14 cellular contexts compared by ENCODE assay signal in genomic region chrX:146224442-146224841, GRCh38.
DNase-seq lines count a peak whose midpoint lies in the region; ATAC-seq and TF ChIP-seq lines count a peak whose summit lies in the region.
"Had no signal": no experiment of that assay in that cellular context is flagged by ENCODE, and none has a peak within 500 bp of the region (broad histone marks: within the 10 kb centered on the region; RNA-seq: fewer than 3 reads in every experiment).

No MANE protein-coding gene starts in this region.

- TF ChIP-seq CTCF in MCF 10A (IDR thresholded peaks at IDR 0.05; ENCODE audit: unreplicated experiment) (peak; percentile 49), mammary epithelial cell (conservative IDR thresholded peaks at IDR 0.05 in 1 of 2, IDR thresholded peaks at IDR 0.05 in 1 of 2; ENCODE audit: extremely low read depth in 1 of 2, insufficient read depth in 1 of 2, low read depth in 1 of 2, low read length in 2 of 2) (peak in 1 of 2 donors; percentile 26), chondrocyte (IDR thresholded peaks at IDR 0.05) (peak; percentile 19), type B pancreatic cell (conservative IDR thresholded peaks at IDR 0.05) (peak; percentile 61), left lung (IDR thresholded peaks at IDR 0.05) (peak in 1 of 2 donors; percentile 17)

- H3K36me3 ChIP-seq in mammary epithelial cell (ENCODE audit: insufficient read depth, low read length) (no peaks in the 10 kb centered on the region), left lung (no peaks in the 10 kb centered on the region)
- H3K36me3 ChIP-seq: MG63, SJCRH30 had no signal

- no peak overlapping the region for H3K27ac Mint-ChIP-seq in MCF 10A (ENCODE audit: low read depth, unreplicated experiment)
- H3K27ac Mint-ChIP-seq in chondrocyte (ENCODE audit: unreplicated experiment): no peak overlapping the region
- no peak overlapping the region for H3K27ac Mint-ChIP-seq in type B pancreatic cell
- H3K27ac Mint-ChIP-seq: effector memory CD8-positive, alpha-beta T cell; stimulated activated effector memory CD8-positive, alpha-beta T cell treated with anti-CD3 and anti-CD28 coated beads, Interleukin-12 subunit alpha, Interleukin-12 subunit beta, amount 100 ng/mL, for 72 hours had no signal

- H3K27me3 Mint-ChIP-seq in MCF 10A (ENCODE audit: insufficient read depth, unreplicated experiment) (no peaks in the 10 kb centered on the region), chondrocyte (ENCODE audit: low read depth) (no peaks in the 10 kb centered on the region), type B pancreatic cell (no peaks in the 10 kb centered on the region)
- H3K27me3 Mint-ChIP-seq: effector memory CD8-positive, alpha-beta T cell had no signal

- CTCF ChIA-PET in MCF 10A (lab: Yijun Ruan, JAX): interaction anchor here (0.5 to 2.4 kb wide), 15 partner anchors 9 to 1010 kb away, joined by 3 to 18 read pairs (median 4); no protein-coding TSS in a partner anchor
- CTCF ChIA-PET in mammary epithelial cell (lab: Charles Lee; ENCODE audit: low non-redundant PET): no interaction called here

- H3K4me1 Mint-ChIP-seq in MCF 10A (ENCODE audit: insufficient read depth, unreplicated experiment) (no peaks in the 10 kb centered on the region), chondrocyte (ENCODE audit: low read depth) (no peaks in the 10 kb centered on the region), type B pancreatic cell (ENCODE audit: unreplicated experiment) (no peaks in the 10 kb centered on the region)
- H3K4me1 Mint-ChIP-seq: stimulated activated effector memory CD8-positive, alpha-beta T cell treated with anti-CD3 and anti-CD28 coated beads, Interleukin-12 subunit alpha, Interleukin-12 subunit beta, amount 100 ng/mL, for 72 hours had no signal

- no peak overlapping the region for H3K27ac ChIP-seq in mammary epithelial cell (ENCODE audit: insufficient read depth, low read depth, low read length)
- no peak overlapping the region for H3K27ac ChIP-seq in left lung
- H3K27ac ChIP-seq: SJCRH30 had no signal

- WGBS in mammary epithelial cell (ENCODE audit: low coverage, missing lambda C conversion rate): 0% methylated on average over 1 of the region's 1 CpG

- no TSS peak for BruUV-seq in MCF 10A (replicated peaks; lab: Mats Ljungman, UMichigan)
- BruUV-seq in mammary epithelial cell (replicated peaks; lab: Mats Ljungman, UMichigan): no TSS peak

- H3K9me3 Mint-ChIP-seq in MCF 10A (ENCODE audit: unreplicated experiment) (peaks cover 7% of the 10 kb centered on the region), chondrocyte (ENCODE audit: low read depth) (peaks cover 40% of the 10 kb centered on the region), type B pancreatic cell (no peaks in the 10 kb centered on the region)

- no peaks in the 10 kb centered on the region for H3K4me1 ChIP-seq in mammary epithelial cell (ENCODE audit: insufficient read depth, low read length)
- H3K4me1 ChIP-seq in left lung: no peaks in the 10 kb centered on the region
- H3K4me1 ChIP-seq: SJCRH30 had no signal

- no peaks in the 10 kb centered on the region for H3K27me3 ChIP-seq in mammary epithelial cell (ENCODE audit: insufficient read depth, low read length)
- H3K27me3 ChIP-seq in left lung: no peaks in the 10 kb centered on the region
- H3K27me3 ChIP-seq: MG63, SJCRH30 had no signal

- H4K20me1 ChIP-seq in mammary epithelial cell (ENCODE audit: insufficient read depth, low read length): no peaks in the 10 kb centered on the region

- POLR2A ChIA-PET in MCF 10A (lab: Yijun Ruan, JAX): no interaction called here

- H2AFZ ChIP-seq in mammary epithelial cell (ENCODE audit: low read depth, low read length): no peak overlapping the region

- H3K36me3 Mint-ChIP-seq in MCF 10A (ENCODE audit: insufficient read depth, unreplicated experiment) (no peaks in the 10 kb centered on the region), chondrocyte (ENCODE audit: low read depth) (no peaks in the 10 kb centered on the region), type B pancreatic cell (no peaks in the 10 kb centered on the region)
- H3K36me3 Mint-ChIP-seq: stimulated activated effector memory CD8-positive, alpha-beta T cell treated with anti-CD3 and anti-CD28 coated beads, Interleukin-12 subunit alpha, Interleukin-12 subunit beta, amount 100 ng/mL, for 72 hours had no signal

- no peak overlapping the region for H3K9ac ChIP-seq in mammary epithelial cell (ENCODE audit: insufficient read depth, low read length)

- H3K4me3 Mint-ChIP-seq in MCF 10A (ENCODE audit: unreplicated experiment): no peak overlapping the region
- no peak overlapping the region for H3K4me3 Mint-ChIP-seq in chondrocyte (ENCODE audit: unreplicated experiment)
- H3K4me3 Mint-ChIP-seq in type B pancreatic cell: no peak overlapping the region
- H3K4me3 Mint-ChIP-seq: effector memory CD8-positive, alpha-beta T cell; stimulated activated effector memory CD8-positive, alpha-beta T cell treated with anti-CD3 and anti-CD28 coated beads, Interleukin-12 subunit alpha, Interleukin-12 subunit beta, amount 100 ng/mL, for 72 hours had no signal

- H3K4me2 ChIP-seq in mammary epithelial cell (ENCODE audit: insufficient read depth, low read depth, low read length): no peak overlapping the region

- intact Hi-C loops in MCF 10A (cut with micrococcal nuclease) (loop anchor here (2.0 to 10.0 kb wide), 3 partner anchors 398 to 1012 kb away; no protein-coding TSS in a partner anchor), mammary epithelial cell (cut with micrococcal nuclease) (no loop called here), left lung (cut with DNase I) (no loop called here)

- no peak overlapping the region for H3K4me3 ChIP-seq in mammary epithelial cell (replicated peaks in 1 of 3; ENCODE audit: insufficient read depth in 1 of 3, low read depth in 2 of 3, low read length in 3 of 3)
- no peak overlapping the region for H3K4me3 ChIP-seq in left lung
- H3K4me3 ChIP-seq: MG63, SJCRH30 had no signal

- peak; percentile 36 for DNase-seq in MCF 10A (ENCODE audit: unreplicated experiment)
- no peak for DNase-seq in mammary epithelial cell
- DNase-seq in NCI-H1092 treated with DMSO at 0.1 percent for 48 hours (lab: John Stamatoyannopoulos, UW): peak; percentile 38
- no peak for DNase-seq in chondrocyte (ENCODE audit: low spot score)
- no peak for DNase-seq in type B pancreatic cell (ENCODE audit: extremely low spot score, unreplicated experiment)
- DNase-seq in left lung: no peak
- no peak for DNase-seq in C1 segment of cervical spinal cord (lab: John Stamatoyannopoulos, UW)
- DNase-seq: DMS79; effector memory CD8-positive, alpha-beta T cell; MG63; stimulated activated CD4-positive, alpha-beta T cell treated with anti-CD3 and anti-CD28 coated beads, Interleukin-4, amount 100 ng/mL, for 1 hour had no signal

- in situ Hi-C loops in mammary epithelial cell (cut with MboI; ENCODE audit: low sequenced_read_pairs in 2 of 2): no loop called here

- ATAC-seq in HG03571 (IDR thresholded peaks at IDR 0.05; ENCODE audit: unreplicated experiment) (no peak), left lung (no peak)
- ATAC-seq: effector memory CD8-positive, alpha-beta T cell; stimulated activated effector memory CD8-positive, alpha-beta T cell treated with anti-CD3 and anti-CD28 coated beads, Interleukin-12 subunit alpha, Interleukin-12 subunit beta, amount 100 ng/mL, for 72 hours had no signal

- dilution Hi-C loops in mammary epithelial cell (cut with HindIII; ENCODE audit: low sequenced_read_pairs): no loop called here

- peaks cover 18% of the 10 kb centered on the region for H3K9me3 ChIP-seq in mammary epithelial cell (replicated peaks; ENCODE audit: insufficient read depth, low read length)
- no peaks in the 10 kb centered on the region for H3K9me3 ChIP-seq in left lung
- H3K9me3 ChIP-seq: MG63, SJCRH30 had no signal

- no peaks in the 10 kb centered on the region for H3K79me2 ChIP-seq in mammary epithelial cell (ENCODE audit: insufficient read depth, low read length)

Comparison
In these comparisons a context has a peak if more than half of its experiments do, and no peak if none do; other contexts are left out.
1. DNase-seq: peak in MCF 10A (single experiment) and NCI-H1092 treated with DMSO at 0.1 percent for 48 hours (single experiment); none in mammary epithelial cell (single experiment), chondrocyte (single experiment), type B pancreatic cell (single experiment), left lung (0 of 2) and C1 segment of cervical spinal cord (0 of 14).